In the genomic region with DNA sequence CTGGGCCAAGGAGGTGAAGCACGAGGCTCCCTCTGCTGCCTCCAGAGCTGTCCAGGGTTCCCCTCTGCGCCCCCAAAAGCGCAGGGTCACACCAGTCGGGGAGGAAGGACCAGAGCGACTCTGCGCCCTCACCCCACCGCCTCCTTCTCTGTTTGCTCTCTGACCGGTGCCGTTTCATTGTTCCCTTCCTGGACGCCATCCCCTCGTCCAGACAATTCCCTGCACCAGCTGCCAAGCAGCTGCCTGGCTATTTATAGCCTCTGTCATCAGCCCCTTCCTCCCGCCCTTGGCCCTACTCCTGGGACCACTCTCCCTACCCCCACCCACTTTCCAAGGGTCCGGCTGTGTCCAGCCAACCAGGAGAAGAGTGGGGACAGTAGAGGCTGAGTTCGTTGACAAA, we compare ENCODE assay signal across 14 cellular contexts.
A peak's percentile ranks its signal among the peaks of the same experiment; 100 is the strongest.
DNase-seq lines count a peak whose midpoint lies in the region; ATAC-seq, FAIRE-seq and TF ChIP-seq lines count a peak whose summit lies in the region.
"Had no signal": no experiment of that assay in that cellular context is flagged by ENCODE, and none has a peak within 500 bp of the region (broad histone marks: within the 10 kb centered on the region; RNA-seq: fewer than 3 reads in every experiment).

No MANE protein-coding gene starts in this region.

- BruUV-seq in endothelial cell of umbilical vein (replicated peaks; lab: Mats Ljungman, UMichigan): no TSS peak

- H3K4me3 Mint-ChIP-seq in mesothelial cell of epicardium: no peak overlapping the region
- H3K4me3 Mint-ChIP-seq: activated CD4-positive, alpha-beta T cell treated with anti-CD3 and anti-CD28 coated beads, Interleukin-2, amount 10 ng/mL, durations not matched to agents 24 days and 14 days had no signal

- peaks cover 5% of the 10 kb centered on the region for H3F3A ChIP-seq in SK-N-SH (replicated peaks; ENCODE audit: insufficient read depth)

- H3K9me3 Mint-ChIP-seq in mesothelial cell of epicardium: no peaks in the 10 kb centered on the region
- H3K9me3 Mint-ChIP-seq: activated CD4-positive, alpha-beta T cell treated with anti-CD3 and anti-CD28 coated beads, Interleukin-2, amount 10 ng/mL, durations not matched to agents 24 days and 14 days had no signal

- H2AFZ ChIP-seq in endothelial cell of umbilical vein (ENCODE audit: low read depth, low read length) (no peak overlapping the region), SK-N-SH (ENCODE audit: low read depth) (no peak overlapping the region)

- FAIRE-seq in endothelial cell of umbilical vein (lab: Jason Lieb, UNC): no peak
- FAIRE-seq: D721Med, K562 had no signal

- TF ChIP-seq RAD21 in SK-N-SH (IDR thresholded peaks at IDR 0.05; ENCODE audit: low read length): no peak

- no peak for TF ChIP-seq EP300 in tibial nerve (IDR thresholded peaks at IDR 0.05)
- TF ChIP-seq EP300 in SK-N-SH (IDR thresholded peaks at IDR 0.05; ENCODE audit: borderline replicate concordance in 1 of 2, low read depth in 1 of 2, low read length in 1 of 2): no peak

- ATAC-seq in GM19463 (IDR thresholded peaks at IDR 0.05; ENCODE audit: unreplicated experiment): no peak
- ATAC-seq: K562 had no signal

- CTCF ChIA-PET in endothelial cell of umbilical vein (lab: Charles Lee) (interaction anchor here (1.0 to 2.3 kb wide), 2 partner anchors 10 to 34 kb away, joined by 4 to 12 read pairs; no protein-coding TSS in a partner anchor), SK-N-SH (lab: Yijun Ruan, JAX) (interaction anchor here (3.4 kb wide), 1 partner anchor 11 kb away, joined by 29 read pairs; no protein-coding TSS in a partner anchor)

- H3K4me1 ChIP-seq in endothelial cell of umbilical vein (ENCODE audit: control insufficient read depth, extremely low read depth, insufficient read depth, low read length): peaks cover 19% of the 10 kb centered on the region
- peaks cover 0 to 56% (median 6%) of the 10 kb centered on the region in 4 donors for H3K4me1 ChIP-seq in tibial nerve
- H3K4me1 ChIP-seq in SK-N-SH (ENCODE audit: control insufficient read depth in 1 of 2, insufficient read depth in 2 of 2, low read depth in 1 of 2, low read length in 1 of 2): peaks cover 0 to 14% of the 10 kb centered on the region in 2 experiments; a peak in 2 of 4 replicates
- H3K4me1 ChIP-seq: right lobe of liver had no signal

- no peaks in the 10 kb centered on the region for H3K36me3 ChIP-seq in endothelial cell of umbilical vein (ENCODE audit: control insufficient read depth in 2 of 2, extremely low read depth in 1 of 2, insufficient read depth in 2 of 2, low read length in 2 of 2)
- no peaks in the 10 kb centered on the region for H3K36me3 ChIP-seq in tibial nerve
- H3K36me3 ChIP-seq in SK-N-SH (replicated peaks in 1 of 2; ENCODE audit: control insufficient read depth in 1 of 2, insufficient read depth in 2 of 2, low read length in 1 of 2): no peaks in the 10 kb centered on the region
- H3K36me3 ChIP-seq: right lobe of liver had no signal

- POLR2A ChIA-PET in endothelial cell of umbilical vein (lab: Charles Lee): no interaction called here
- POLR2A ChIA-PET in SK-N-SH (lab: Yijun Ruan, JAX): no interaction called here

- H3K4me3 ChIP-seq in endothelial cell of umbilical vein (replicated peaks in 1 of 3; ENCODE audit: insufficient read depth in 1 of 3, low read depth in 1 of 3, low read length in 3 of 3) (no peak overlapping the region), tibial nerve (peak overlapping the region in 1 of 4 donors; percentile 2), SK-N-SH (ENCODE audit: low read depth in 2 of 2, low read length in 1 of 2) (no peak overlapping the region)
- H3K4me3 ChIP-seq: K562, right lobe of liver had no signal

- no peaks in the 10 kb centered on the region for H3K27me3 Mint-ChIP-seq in mesothelial cell of epicardium (ENCODE audit: low read depth)

- dilution Hi-C loops in endothelial cell of umbilical vein (cut with MboI; ENCODE audit: extremely low pct_ligation_motif_present, low sequenced_read_pairs): no loop called here

- H3K27me3 ChIP-seq in endothelial cell of umbilical vein (ENCODE audit: control insufficient read depth in 2 of 2, insufficient read depth in 2 of 2, low read length in 2 of 2): peaks cover 12 to 14% of the 10 kb centered on the region in 2 experiments
- H3K27me3 ChIP-seq in tibial nerve: no peaks in the 10 kb centered on the region
- no peaks in the 10 kb centered on the region for H3K27me3 ChIP-seq in SK-N-SH (ENCODE audit: insufficient read depth)
- H3K27me3 ChIP-seq: right lobe of liver had no signal

- H3K9me3 ChIP-seq in endothelial cell of umbilical vein (replicated peaks; ENCODE audit: control insufficient read depth, insufficient read depth, low read length) (no peaks in the 10 kb centered on the region), tibial nerve (no peaks in the 10 kb centered on the region), SK-N-SH (no peaks in the 10 kb centered on the region)
- H3K9me3 ChIP-seq: right lobe of liver had no signal

- H3K79me2 ChIP-seq in endothelial cell of umbilical vein (ENCODE audit: control insufficient read depth, insufficient read depth, low read length) (no peaks in the 10 kb centered on the region), SK-N-SH (ENCODE audit: insufficient read depth) (no peaks in the 10 kb centered on the region)

- intact Hi-C loops in endothelial cell of umbilical vein (cut with micrococcal nuclease): no loop called here

- peak overlapping the region; percentile 21 for H3K4me2 ChIP-seq in endothelial cell of umbilical vein (ENCODE audit: insufficient read depth, low read length)
- H3K4me2 ChIP-seq in SK-N-SH: no peak overlapping the region

- no peaks in the 10 kb centered on the region for H3K36me3 Mint-ChIP-seq in mesothelial cell of epicardium

- no peak for TF ChIP-seq POLR2A in endothelial cell of umbilical vein (IDR thresholded peaks at IDR 0.05; ENCODE audit: low read depth, low read length)
- TF ChIP-seq POLR2A in tibial nerve (IDR thresholded peaks at IDR 0.05): no peak

- H4K20me1 ChIP-seq in endothelial cell of umbilical vein (replicated peaks; ENCODE audit: control insufficient read depth, extremely low read depth, insufficient read depth, low read length): no peaks in the 10 kb centered on the region
- no peaks in the 10 kb centered on the region for H4K20me1 ChIP-seq in SK-N-SH (ENCODE audit: insufficient read depth)

- no peak for TF ChIP-seq CTCF in endothelial cell of umbilical vein (IDR thresholded peaks at IDR 0.05; ENCODE audit: extremely low read depth in 1 of 2, insufficient read depth in 1 of 2, low read depth in 1 of 2, low read length in 2 of 2)
- no peak for TF ChIP-seq CTCF in mesothelial cell of epicardium (IDR thresholded peaks at IDR 0.05; ENCODE audit: unreplicated experiment)
- no peak for TF ChIP-seq CTCF in tibial nerve (IDR thresholded peaks at IDR 0.05)
- no peak for TF ChIP-seq CTCF in SK-N-SH (IDR thresholded peaks at IDR 0.05)

- peak overlapping the region; percentile 30 for H3K27ac Mint-ChIP-seq in mesothelial cell of epicardium
- H3K27ac Mint-ChIP-seq: activated CD4-positive, alpha-beta T cell treated with anti-CD3 and anti-CD28 coated beads, Interleukin-2, amount 10 ng/mL, durations not matched to agents 24 days and 14 days had no signal

- 39 to 50% methylated on average over 14 of the region's 14 CpGs for WGBS in tibial nerve, 2 donors
- WGBS in SK-N-SH (ENCODE audit: low lambda C conversion rate): 85% methylated on average over 13 of the region's 14 CpGs

- H3K9ac ChIP-seq in endothelial cell of umbilical vein (replicated peaks; ENCODE audit: extremely low read depth, insufficient read depth, low read length): no peak overlapping the region
- no peak overlapping the region for H3K9ac ChIP-seq in SK-N-SH

- H3K27ac ChIP-seq in endothelial cell of umbilical vein (ENCODE audit: insufficient read depth, low read depth, low read length): no peak overlapping the region
- H3K27ac ChIP-seq in tibial nerve: peak overlapping the region in 3 of 4 donors; percentile 73 to 93 (median 86)
- H3K27ac ChIP-seq in SK-N-SH (ENCODE audit: low read depth in 2 of 2, low read length in 1 of 2): no peak overlapping the region

- no peaks in the 10 kb centered on the region for H3K9me1 ChIP-seq in endothelial cell of umbilical vein (replicated peaks; ENCODE audit: control insufficient read depth, extremely low read depth, insufficient read depth, low read length)

- DNase-seq in DMS53 (lab: John Stamatoyannopoulos, UW) (peak; percentile 24), DMS53 treated with DMSO at 0.1 percent for 48 hours (lab: John Stamatoyannopoulos, UW; ENCODE audit: unreplicated experiment) (no peak), endothelial cell of umbilical vein (ENCODE audit: low read depth, low spot score) (peak; percentile 55), mesothelial cell of epicardium (ENCODE audit: low spot score in 2 of 2, unreplicated experiment in 2 of 2) (no peak), tibial nerve (ENCODE audit: low spot score in 2 of 2) (no peak), SK-N-SH (no peak), SIG-M5 treated with dmso at 0.1 percent for 504 hours (lab: John Stamatoyannopoulos, UW; ENCODE audit: unreplicated experiment) (no peak)
- DNase-seq: 8988T; activated CD4-positive, alpha-beta T cell treated with anti-CD3 and anti-CD28 coated beads, Interleukin-2, amount 10 ng/mL, durations not matched to agents 24 days and 14 days; NCI-H2081 treated with DMSO at 0.1 percent for 48 hours; right lobe of liver had no signal

- H3K4me1 Mint-ChIP-seq in mesothelial cell of epicardium: peaks cover 33% of the 10 kb centered on the region
- H3K4me1 Mint-ChIP-seq: activated CD4-positive, alpha-beta T cell treated with anti-CD3 and anti-CD28 coated beads, Interleukin-2, amount 10 ng/mL, durations not matched to agents 24 days and 14 days had no signal

- no peaks in the 10 kb centered on the region for H3K9me2 ChIP-seq in SK-N-SH

TF ChIP-seq in endothelial cell of umbilical vein, 7 proteins besides CTCF, POLR2A, EP300 and RAD21 (continues in another document):
- TF ChIP-seq FOS (IDR thresholded peaks at IDR 0.05; ENCODE audit: borderline replicate concordance, insufficient read depth, low read length) (no peak), JUN (IDR thresholded peaks at IDR 0.05; ENCODE audit: borderline replicate concordance, insufficient read depth, insufficient read length, low read depth) (peak; percentile 5), MYC (IDR thresholded peaks at IDR 0.05; ENCODE audit: low read depth, low read length) (no peak)
- TF ChIP-seq, protein P1, sequence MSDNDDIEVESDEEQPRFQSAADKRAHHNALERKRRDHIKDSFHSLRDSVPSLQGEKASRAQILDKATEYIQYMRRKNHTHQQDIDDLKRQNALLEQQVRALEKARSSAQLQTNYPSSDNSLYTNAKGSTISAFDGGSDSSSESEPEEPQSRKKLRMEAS (IDR thresholded peaks at IDR 0.05; ENCODE audit: insufficient read depth, insufficient read length): no peak

TF ChIP-seq in SK-N-SH, 30 proteins besides CTCF, POLR2A, EP300 and RAD21 (continues in another document):
- TF ChIP-seq TEAD4 (IDR thresholded peaks at IDR 0.05; ENCODE audit: borderline replicate concordance, insufficient read depth) (no peak), GATA2 (CRISPR knock-in tag; IDR thresholded peaks at IDR 0.05) (no peak), SMC3 (IDR thresholded peaks at IDR 0.05; ENCODE audit: low read depth, low read length) (no peak), TCF12 (IDR thresholded peaks at IDR 0.05) (no peak), FOSL2 (IDR thresholded peaks at IDR 0.05; ENCODE audit: borderline replicate concordance, low read depth) (no peak)

Comparison
In these comparisons a context has a peak if more than half of its experiments do, and no peak if none do; other contexts are left out.
1. DNase-seq: peak in DMS53 (single experiment) and endothelial cell of umbilical vein (single experiment); none in DMS53 treated with DMSO at 0.1 percent for 48 hours (single experiment), mesothelial cell of epicardium (0 of 2), tibial nerve (0 of 2), SK-N-SH (single experiment) and SIG-M5 treated with dmso at 0.1 percent for 504 hours (single experiment).
2. H3K27ac ChIP-seq: peak in tibial nerve (3 of 4); none in endothelial cell of umbilical vein (single experiment) and SK-N-SH (0 of 2).